In genomic region chr6:35426074-35426473, GRCh38 we compare ENCODE assay signal across 1 cellular context.
A peak's percentile ranks its signal among the peaks of the same experiment; 100 is the strongest.
TF ChIP-seq lines count a peak whose summit lies in the region.

No MANE protein-coding gene starts in this region.

TF ChIP-seq in endothelial cell of umbilical vein, 7 proteins besides CTCF, POLR2A, EP300 and RAD21:
- TF ChIP-seq MAX (IDR thresholded peaks at IDR 0.05; ENCODE audit: insufficient read depth, insufficient read length): no peak
- no peak for TF ChIP-seq FOS (IDR thresholded peaks at IDR 0.05; ENCODE audit: borderline replicate concordance, insufficient read depth, low read length)
- peak; percentile 36 for TF ChIP-seq POLR2AphosphoS5 (IDR thresholded peaks at IDR 0.05; ENCODE audit: insufficient read depth, low read depth, low read length)
